Comparison of ENCODE assay signal across 8 cellular contexts in genomic region chr1:172895050-172895460, GRCh38.
DNase-seq lines count a peak whose midpoint lies in the region; ATAC-seq and TF ChIP-seq lines count a peak whose summit lies in the region.

No MANE protein-coding gene starts in this region.

- no peak for TF ChIP-seq EP300 in gastroesophageal sphincter (IDR thresholded peaks at IDR 0.05)

- no peak for TF ChIP-seq POLR2A in gastroesophageal sphincter (IDR thresholded peaks at IDR 0.05)

- no peaks in the 10 kb centered on the region for H3K9me3 ChIP-seq in gastroesophageal sphincter

- H3K4me3 ChIP-seq in gastroesophageal sphincter = peak overlapping the region in 1 of 2 donors; percentile 11

- TF ChIP-seq CTCF in GM13977 (IDR thresholded peaks at IDR 0.05; ENCODE audit: extremely low read depth, insufficient read depth, missing control alignments) (no peak), gastroesophageal sphincter (IDR thresholded peaks at IDR 0.05) (no peak)

- peaks cover 0 to 30% (median 6%) of the 10 kb centered on the region in 3 donors for H3K4me1 ChIP-seq in gastroesophageal sphincter

- ATAC-seq in GM21526 (IDR thresholded peaks at IDR 0.05; ENCODE audit: low FRiP score, unreplicated experiment) (peak; percentile 75), gastroesophageal sphincter (no peak), HG03442 (IDR thresholded peaks at IDR 0.05; ENCODE audit: unreplicated experiment) (no peak)

- in situ Hi-C loops in GM13977 (cut with MboI; ENCODE audit: low pct_unique_long_range_greater_than_20kb, low sequenced_read_pairs, unreplicated experiment) = no loop called here

- H3K36me3 ChIP-seq in gastroesophageal sphincter = no peaks in the 10 kb centered on the region

- no peaks in the 10 kb centered on the region for H3K27me3 ChIP-seq in gastroesophageal sphincter

- WGBS in gastroesophageal sphincter (ENCODE audit: low coverage in 1 of 2), 2 donors = 6 to 15% methylated on average over 5 of the region's 5 CpGs

- DNase-seq in GM13977 (ENCODE audit: low spot score) (peak; percentile 20), NCI-H510A (lab: John Stamatoyannopoulos, UW) (peak; percentile 24), NCI-H2196 treated with DMSO at 0.1 percent for 48 hours (lab: John Stamatoyannopoulos, UW; ENCODE audit: unreplicated experiment) (no peak), T-helper 9 cell (no peak), ecto neural progenitor cell (ENCODE audit: low spot score) (no peak)

- peak overlapping the region in 3 of 4 donors; percentile 7 to 35 (median 30) for H3K27ac ChIP-seq in gastroesophageal sphincter

Comparison
In these comparisons a context has a peak if more than half of its experiments do, and no peak if none do; other contexts are left out.
1. DNase-seq: peak in GM13977 (single experiment) and NCI-H510A (single experiment); none in NCI-H2196 treated with DMSO at 0.1 percent for 48 hours (single experiment), T-helper 9 cell (single experiment) and ecto neural progenitor cell (single experiment).